10 cellular contexts compared by ENCODE assay signal in genomic region chr7:158782638-158783490, GRCh38. TPM values are rescaled to one million over a fixed set of nuclear protein-coding genes. Genes with fewer than 3 reads are reported as not detected.
DNase-seq lines count a peak whose midpoint lies in the region; ATAC-seq and TF ChIP-seq lines count a peak whose summit lies in the region.
"Had no signal": no experiment of that assay in that cellular context is flagged by ENCODE, and none has a peak within 500 bp of the region (broad histone marks: within the 10 kb centered on the region; RNA-seq: fewer than 3 reads in every experiment).

No MANE protein-coding gene starts in this region.

- H3K4me1 ChIP-seq in PC-9 (replicated peaks; ENCODE audit: insufficient read depth) = peaks cover 12% of the 10 kb centered on the region
- H3K4me1 ChIP-seq in esophagus (ENCODE audit: control insufficient read depth in 2 of 2, insufficient read depth in 2 of 2, low read length in 1 of 2) = peaks cover 5 to 7% of the 10 kb centered on the region in 2 donors

- intact Hi-C loops in PC-9 (cut with micrococcal nuclease; ENCODE audit: unreplicated experiment) = loop anchor here (1.0 to 5.0 kb wide), 8 partner anchors 20 to 194 kb away; partner anchors contain the start of genes DYNC2I1, ESYT2 and NCAPG2

- H3K27ac ChIP-seq in PC-9 = peak overlapping the region; percentile 36
- peak overlapping the region; percentile 44 to 85 for H3K27ac ChIP-seq in esophagus (ENCODE audit: low read depth in 2 of 2, low read length in 1 of 2)

- CTCF ChIA-PET in PC-9 (lab: Charles Lee) = interaction anchor here (0.7 to 1.8 kb wide), 9 partner anchors 29 to 194 kb away, joined by 3 to 19 read pairs (median 5); no protein-coding TSS in a partner anchor

- H3K9me3 Mint-ChIP-seq in naive thymus-derived CD8-positive, alpha-beta T cell = no peaks in the 10 kb centered on the region
- no peaks in the 10 kb centered on the region for H3K9me3 Mint-ChIP-seq in nephron progenitor cell
- H3K9me3 Mint-ChIP-seq: brain; stimulated activated naive CD8-positive, alpha-beta T cell treated with anti-CD3 and anti-CD28 coated beads, Interleukin-15, Interleukin-2, amounts not matched to agents 100 ng/mL and 50 ng/mL, for 24 hours had no signal

- peak; percentile 24 for ATAC-seq in naive thymus-derived CD8-positive, alpha-beta T cell
- ATAC-seq in GM19023 (IDR thresholded peaks at IDR 0.05; ENCODE audit: unreplicated experiment) = no peak
- ATAC-seq in GM19397 (IDR thresholded peaks at IDR 0.05; ENCODE audit: unreplicated experiment) = no peak

- H3K27me3 ChIP-seq in PC-9 (ENCODE audit: insufficient read depth, low read depth) (no peaks in the 10 kb centered on the region), esophagus (ENCODE audit: control insufficient read depth in 1 of 2, insufficient read depth in 2 of 2, low read length in 2 of 2) (no peaks in the 10 kb centered on the region)

- H3K9me3 ChIP-seq in PC-9 (ENCODE audit: insufficient read depth, low read depth) = 0 out of 2 replicates have a peak, but pooled peaks cover 6% of the 10 kb centered on the region
- H3K9me3 ChIP-seq in esophagus (ENCODE audit: control insufficient read depth in 2 of 2, insufficient read depth in 1 of 2, low read depth in 1 of 2, low read length in 1 of 2) = peaks cover 0 to 3% of the 10 kb centered on the region in 2 donors

- no peaks in the 10 kb centered on the region for H3K27me3 Mint-ChIP-seq in naive thymus-derived CD8-positive, alpha-beta T cell
- H3K27me3 Mint-ChIP-seq in nephron progenitor cell (ENCODE audit: low read depth, poor library complexity) = no peaks in the 10 kb centered on the region
- H3K27me3 Mint-ChIP-seq: brain; stimulated activated naive CD8-positive, alpha-beta T cell treated with anti-CD3 and anti-CD28 coated beads, Interleukin-15, Interleukin-2, amounts not matched to agents 100 ng/mL and 50 ng/mL, for 24 hours had no signal

- H3K4me2 ChIP-seq in PC-9 = no peak overlapping the region

- H3F3A ChIP-seq in PC-9 (ENCODE audit: insufficient read depth, low read depth) = peaks cover 43% of the 10 kb centered on the region

- POLR2A ChIA-PET in PC-9 (lab: Charles Lee; ENCODE audit: unreplicated experiment) = interaction anchor here (0.6 to 1.5 kb wide), 8 partner anchors 16 to 81 kb away, joined by 3 to 63 read pairs (median 6); partner anchors contain the start of genes ESYT2 and NCAPG2
- POLR2A ChIA-PET in naive thymus-derived CD8-positive, alpha-beta T cell (lab: Charles Lee) = interaction anchor here (0.7 to 2.6 kb wide), 10 partner anchors 10 to 78 kb away, joined by 3 to 10 read pairs (median 4); partner anchors contain the start of genes DYNC2I1, ESYT2 and NCAPG2

- H3K4me1 Mint-ChIP-seq in naive thymus-derived CD8-positive, alpha-beta T cell = peaks cover 1 to 13% (median 8%) of the 10 kb centered on the region in 4 donors
- no peaks in the 10 kb centered on the region for H3K4me1 Mint-ChIP-seq in nephron progenitor cell
- H3K4me1 Mint-ChIP-seq: brain had no signal

- H4K20me1 ChIP-seq in PC-9 (ENCODE audit: insufficient read depth) = no peaks in the 10 kb centered on the region; the same call in 1 of the 2 replicates

- BruUV-seq in PC-9 (replicated peaks; lab: Mats Ljungman, UMichigan) = TSS peak; percentile 10

- 61 to 63% methylated on average over 21 of the region's 21 CpGs for WGBS in esophagus, 2 donors

- no peak overlapping the region for H3K4me3 ChIP-seq in PC-9
- no peak overlapping the region for H3K4me3 ChIP-seq in esophagus (ENCODE audit: low read depth in 1 of 2, low read length in 2 of 2)

- H3K9me2 ChIP-seq in PC-9 (ENCODE audit: insufficient read depth) = no peaks in the 10 kb centered on the region

- DNase-seq in EH (ENCODE audit: low read depth) (peak; percentile 52), PC-9 (peak; percentile 64 to 86), activated gamma-delta T cell treated with Interleukin-2 at 50 U/mL for 16 hours (no peak), nephron progenitor cell (no peak)
- peak in 2 of 10 donors; percentile 4 to 15 for DNase-seq in naive thymus-derived CD8-positive, alpha-beta T cell

- no peak overlapping the region for H3K4me3 Mint-ChIP-seq in naive thymus-derived CD8-positive, alpha-beta T cell
- H3K4me3 Mint-ChIP-seq in nephron progenitor cell = no peak overlapping the region
- H3K4me3 Mint-ChIP-seq: brain; stimulated activated naive CD8-positive, alpha-beta T cell treated with anti-CD3 and anti-CD28 coated beads, Interleukin-15, Interleukin-2, amounts not matched to agents 100 ng/mL and 50 ng/mL, for 24 hours had no signal

- peaks cover 14% of the 10 kb centered on the region for H3K79me2 ChIP-seq in PC-9 (ENCODE audit: low read depth)

- H2AFZ ChIP-seq in PC-9 = no peak overlapping the region

- no peak overlapping the region for H3K27ac Mint-ChIP-seq in naive thymus-derived CD8-positive, alpha-beta T cell
- no peak overlapping the region for H3K27ac Mint-ChIP-seq in nephron progenitor cell
- H3K27ac Mint-ChIP-seq: brain; stimulated activated naive CD8-positive, alpha-beta T cell treated with anti-CD3 and anti-CD28 coated beads, Interleukin-15, Interleukin-2, amounts not matched to agents 100 ng/mL and 50 ng/mL, for 24 hours had no signal

- peaks cover 0 to 32% (median 4%) of the 10 kb centered on the region in 3 donors for H3K36me3 Mint-ChIP-seq in naive thymus-derived CD8-positive, alpha-beta T cell
- peaks cover 11% of the 10 kb centered on the region for H3K36me3 Mint-ChIP-seq in nephron progenitor cell (ENCODE audit: low read depth)

- TF ChIP-seq CTCF in PC-9 (conservative IDR thresholded peaks at IDR 0.05) (peak; percentile 58), nephron progenitor cell (IDR thresholded peaks at IDR 0.05) (no peak)

- peaks cover 45% of the 10 kb centered on the region for H3K36me3 ChIP-seq in PC-9 (ENCODE audit: low read depth)
- H3K36me3 ChIP-seq in esophagus (ENCODE audit: control insufficient read depth in 2 of 2, insufficient read depth in 2 of 2, low read length in 1 of 2) = peaks cover 7 to 38% of the 10 kb centered on the region in 2 donors

RNA-seq across cellular contexts. Expression of gene ESYT2, which starts 46.4 kb away (rescaled TPM):
- 124 and 162 TPM in 2 replicates for total RNA-seq in PC-9 (2021)
- 10 to 100 TPM; 25.4 to 28.9 TPM for polyA plus RNA-seq in esophagus
- total RNA-seq in naive thymus-derived CD8-positive, alpha-beta T cell = 100 to 1,000 TPM; 101 to 105 TPM
- 10 to 100 TPM; 58.6 to 93.3 (median 79.8) TPM for polyA plus RNA-seq in naive thymus-derived CD8-positive, alpha-beta T cell

Comparison
In these comparisons a context has a peak if more than half of its experiments do, and no peak if none do; other contexts are left out.
1. DNase-seq: peak in EH (single experiment) and PC-9 (2 of 2); none in activated gamma-delta T cell treated with Interleukin-2 at 50 U/mL for 16 hours (single experiment) and nephron progenitor cell (single experiment).
2. ATAC-seq: peak in naive thymus-derived CD8-positive, alpha-beta T cell (2 of 2); none in GM19023 (single experiment) and GM19397 (single experiment).